ENCODE assay signal across 1 cellular context in genomic region chr22:20094158-20094807, GRCh38.
A peak's percentile ranks its signal among the peaks of the same experiment; 100 is the strongest.
TF ChIP-seq lines count a peak whose summit lies in the region.

No MANE protein-coding gene starts in this region.

TF ChIP-seq in K562, 482 proteins besides CTCF, POLR2A, EP300 and RAD21 (continued from another document and continues in another):
- TF ChIP-seq MGA (IDR thresholded peaks at IDR 0.05) (no peak), USF2 (CRISPR knock-in tag; IDR thresholded peaks at IDR 0.05) (no peak), POLR2G (IDR thresholded peaks at IDR 0.05; ENCODE audit: low read depth, low read length) (peak; percentile 70), CHD2 (IDR thresholded peaks at IDR 0.05; ENCODE audit: low read depth, low read length) (no peak), ILF3 (IDR thresholded peaks at IDR 0.05; ENCODE audit: borderline replicate concordance) (no peak), MXI1 (IDR thresholded peaks at IDR 0.05; ENCODE audit: low read depth, low read length) (no peak), ZNF639 (CRISPR knock-in tag; conservative IDR thresholded peaks at IDR 0.05 in 1 of 2, IDR thresholded peaks at IDR 0.05 in 1 of 2) (no peak), SREBF1 (IDR thresholded peaks at IDR 0.05; ENCODE audit: borderline replicate concordance, low read depth, low read length) (no peak), ZNF512 (tag; IDR thresholded peaks at IDR 0.05) (no peak), WHSC1 (IDR thresholded peaks at IDR 0.05; ENCODE audit: low read length) (peak; percentile 35), FOXA1 (IDR thresholded peaks at IDR 0.05; ENCODE audit: borderline replicate concordance) (no peak), DIDO1 (tag; IDR thresholded peaks at IDR 0.05; ENCODE audit: low read depth) (no peak), ZNF592 (IDR thresholded peaks at IDR 0.05) (no peak), HDAC6 (IDR thresholded peaks at IDR 0.05; ENCODE audit: low read depth, low read length) (0 out of 2 replicates have a peak, but pooled peaks have one; percentile 35), RBM15 (IDR thresholded peaks at IDR 0.05; ENCODE audit: insufficient read depth, low read length) (no peak), TAF9B (IDR thresholded peaks at IDR 0.05; ENCODE audit: partially characterized antibody) (no peak), SP2 (IDR thresholded peaks at IDR 0.05; ENCODE audit: extremely low read depth, low read depth, low read length, poor library complexity, severe bottlenecking) (peak; percentile 24), ZNF354B (CRISPR knock-in tag; IDR thresholded peaks at IDR 0.05) (no peak), TCF15 (CRISPR knock-in tag; IDR thresholded peaks at IDR 0.05) (no peak), SNRNP70 (optimal IDR thresholded peaks at IDR 0.05; ENCODE audit: low read depth, low read length) (peak; percentile 87), ZZZ3 (IDR thresholded peaks at IDR 0.05) (no peak), PTTG1 (tag; IDR thresholded peaks at IDR 0.05; ENCODE audit: low read depth) (no peak), ZNF507 (tag; conservative IDR thresholded peaks at IDR 0.05) (no peak), NFIC (IDR thresholded peaks at IDR 0.05) (no peak), SRF (CRISPR knock-in tag; IDR thresholded peaks at IDR 0.05) (0 out of 4 replicates have a peak, but pooled peaks of 1 of the 2 experiments have one; percentile 62), SLC30A9 (CRISPR knock-in tag; IDR thresholded peaks at IDR 0.05) (no peak), ARID4B (CRISPR knock-in tag; IDR thresholded peaks at IDR 0.05) (no peak), ETV6 (IDR thresholded peaks at IDR 0.05; ENCODE audit: borderline replicate concordance in 1 of 2, low read depth in 2 of 2, low read length in 1 of 2) (no peak), ETV6 (CRISPR knock-in tag; IDR thresholded peaks at IDR 0.05; ENCODE audit: borderline replicate concordance) (no peak), GATAD2A (IDR thresholded peaks at IDR 0.05) (no peak), BRF2 (IDR thresholded peaks at IDR 0.05; ENCODE audit: borderline replicate concordance, insufficient read depth, insufficient read length) (no peak)
